In genomic region chr9:136885950-136886578, GRCh38 we compare ENCODE assay signal across 8 cellular contexts. TPM values are rescaled to one million over a fixed set of nuclear protein-coding genes. Genes with fewer than 3 reads are reported as not detected.
DNase-seq lines count a peak whose midpoint lies in the region; ATAC-seq and TF ChIP-seq lines count a peak whose summit lies in the region.

A gene with protein sequence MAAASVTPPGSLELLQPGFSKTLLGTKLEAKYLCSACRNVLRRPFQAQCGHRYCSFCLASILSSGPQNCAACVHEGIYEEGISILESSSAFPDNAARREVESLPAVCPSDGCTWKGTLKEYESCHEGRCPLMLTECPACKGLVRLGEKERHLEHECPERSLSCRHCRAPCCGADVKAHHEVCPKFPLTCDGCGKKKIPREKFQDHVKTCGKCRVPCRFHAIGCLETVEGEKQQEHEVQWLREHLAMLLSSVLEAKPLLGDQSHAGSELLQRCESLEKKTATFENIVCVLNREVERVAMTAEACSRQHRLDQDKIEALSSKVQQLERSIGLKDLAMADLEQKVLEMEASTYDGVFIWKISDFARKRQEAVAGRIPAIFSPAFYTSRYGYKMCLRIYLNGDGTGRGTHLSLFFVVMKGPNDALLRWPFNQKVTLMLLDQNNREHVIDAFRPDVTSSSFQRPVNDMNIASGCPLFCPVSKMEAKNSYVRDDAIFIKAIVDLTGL (plus strand): TSS chr9:136886516. CDS start chr9:136898741, 12,225 bp downstream.

- H3K4me3 ChIP-seq in HAP-1 = peak within 1 kb of the TSS; percentile 77
- peak within 1 kb of the TSS; percentile 85 for H3K4me3 ChIP-seq in MM.1S (ENCODE audit: low read length)
- peak within 1 kb of the TSS; percentile 78 for H3K4me3 ChIP-seq in fibroblast of villous mesenchyme (ENCODE audit: low read depth, low read length)
- peak within 1 kb of the TSS; percentile 96 for H3K4me3 ChIP-seq in neural cell (ENCODE audit: low read length)

- no peaks in the 10 kb centered on the region for H3K9me2 ChIP-seq in MM.1S (replicated peaks; ENCODE audit: insufficient read depth, low read length)
- no peaks in the 10 kb centered on the region for H3K9me2 ChIP-seq in neural cell (ENCODE audit: insufficient read depth, low read length)

- no peaks in the 10 kb centered on the region for H3K9me3 Mint-ChIP-seq in stimulated activated naive CD8-positive, alpha-beta T cell treated with anti-CD3 and anti-CD28 coated beads, Interleukin-15, amount 100 ng/mL, for 72 hours

- H3K27ac ChIP-seq in MM.1S (ENCODE audit: low read length) = peak within 1 kb of the TSS; percentile 48; the same call in 1 of the 2 replicates
- H3K27ac ChIP-seq in neural cell (ENCODE audit: low read length) = peak within 1 kb of the TSS; percentile 12

- no peaks in the 10 kb centered on the region for H3K27me3 Mint-ChIP-seq in stimulated activated naive CD8-positive, alpha-beta T cell treated with anti-CD3 and anti-CD28 coated beads, Interleukin-15, amount 100 ng/mL, for 72 hours

- H2AFZ ChIP-seq in MM.1S (ENCODE audit: low read length) (peak within 1 kb of the TSS; percentile 41; the same call in 1 of the 2 replicates), neural cell (ENCODE audit: low read depth, low read length) (peak within 1 kb of the TSS; percentile 60)

- peak within 1 kb of the TSS; percentile 98 to 100 for H3K4me3 Mint-ChIP-seq in stimulated activated naive CD8-positive, alpha-beta T cell treated with anti-CD3 and anti-CD28 coated beads, Interleukin-15, amount 100 ng/mL, for 72 hours

- no peaks in the 10 kb centered on the region for H3K9me3 ChIP-seq in HAP-1
- H3K9me3 ChIP-seq in MM.1S (replicated peaks; ENCODE audit: insufficient read depth, low read length) = no peaks in the 10 kb centered on the region
- H3K9me3 ChIP-seq in neural cell (ENCODE audit: low read length) = no peaks in the 10 kb centered on the region

- H4K20me1 ChIP-seq in MM.1S (ENCODE audit: insufficient read depth, low read length) (no peaks in the 10 kb centered on the region), neural cell (ENCODE audit: insufficient read depth) (no peaks in the 10 kb centered on the region)

- peak within 1 kb of the TSS; percentile 94 for H3K27ac Mint-ChIP-seq in stimulated activated naive CD8-positive, alpha-beta T cell treated with anti-CD3 and anti-CD28 coated beads, Interleukin-15, amount 100 ng/mL, for 72 hours

- H3K9ac ChIP-seq in MM.1S (ENCODE audit: low read length) = peak within 1 kb of the TSS; percentile 77
- peak within 1 kb of the TSS; percentile 69 for H3K9ac ChIP-seq in neural cell (ENCODE audit: low read length)

- TF ChIP-seq RAD21 in neural cell (conservative IDR thresholded peaks at IDR 0.05) = no peak

- H3K36me3 ChIP-seq in HAP-1 (replicated peaks) (peaks cover 9% of the 10 kb centered on the region), MM.1S (replicated peaks; ENCODE audit: insufficient read depth, low read length) (no peaks in the 10 kb centered on the region), neural cell (ENCODE audit: insufficient read depth, low read length) (no peaks in the 10 kb centered on the region)

- H3K4me1 Mint-ChIP-seq in stimulated activated naive CD8-positive, alpha-beta T cell treated with anti-CD3 and anti-CD28 coated beads, Interleukin-15, amount 100 ng/mL, for 72 hours = peaks cover 60% of the 10 kb centered on the region

- H3F3A ChIP-seq in MM.1S (ENCODE audit: insufficient read depth, low read length) (peaks cover 29% of the 10 kb centered on the region), neural cell (ENCODE audit: insufficient read depth, low read length, poor library complexity, severe bottlenecking) (no peaks in the 10 kb centered on the region)

- peak; percentile 98 for DNase-seq in G401 (ENCODE audit: low spot score)
- peak; percentile 92 to 98 for DNase-seq in HAP-1 (ENCODE audit: low spot score in 2 of 2)
- DNase-seq in MM.1S = peak; percentile 99
- peak; percentile 94 for DNase-seq in SHP77 treated with DMSO at 0.1 percent for 48 hours (lab: John Stamatoyannopoulos, UW)
- peak; percentile 99 for DNase-seq in activated effector memory CD4-positive, alpha-beta T cell treated with anti-CD3 and anti-CD28 coated beads, Interleukin-2, amount 50 U/mL, for 16 hours
- peak; percentile 99 for DNase-seq in fibroblast of villous mesenchyme (ENCODE audit: low read depth)
- DNase-seq in stimulated activated naive CD8-positive, alpha-beta T cell treated with anti-CD3 and anti-CD28 coated beads, Interleukin-15, amount 100 ng/mL, for 72 hours = peak; percentile 99

- peak; percentile 88 for ATAC-seq in stimulated activated naive CD8-positive, alpha-beta T cell treated with anti-CD3 and anti-CD28 coated beads, Interleukin-15, amount 100 ng/mL, for 72 hours

- in situ Hi-C loops in G401 (cut with HindIII; ENCODE audit: low sequenced_read_pairs) (loop anchor here (10.0 kb wide), 1 partner anchor 49 kb away; no protein-coding TSS in a partner anchor), HAP-1 (cut with MboI; ENCODE audit: low sequenced_read_pairs) (no loop called here)

- H3K27me3 ChIP-seq in HAP-1 (ENCODE audit: low read depth) (no peaks in the 10 kb centered on the region), MM.1S (replicated peaks; ENCODE audit: insufficient read depth, low read length) (no peaks in the 10 kb centered on the region), neural cell (ENCODE audit: insufficient read depth, low read depth, low read length) (no peaks in the 10 kb centered on the region)

- H3K4me2 ChIP-seq in MM.1S (ENCODE audit: low read depth, low read length) = peak within 1 kb of the TSS; percentile 73
- H3K4me2 ChIP-seq in neural cell (ENCODE audit: low read length) = peak within 1 kb of the TSS; percentile 62

- peaks cover 3% of the 10 kb centered on the region; the same call in 1 of the 2 replicates for H3K4me1 ChIP-seq in HAP-1
- peaks cover 20% of the 10 kb centered on the region for H3K4me1 ChIP-seq in MM.1S (ENCODE audit: low read length)

- no peak for TF ChIP-seq EP300 in neural cell (conservative IDR thresholded peaks at IDR 0.05; ENCODE audit: poor library complexity, severe bottlenecking)

- H3K79me2 ChIP-seq in MM.1S (ENCODE audit: low read length) (peaks cover 62% of the 10 kb centered on the region), neural cell (replicated peaks; ENCODE audit: insufficient read depth, low read length) (peaks cover 7% of the 10 kb centered on the region)

- TF ChIP-seq CTCF in MM.1S (IDR thresholded peaks at IDR 0.05; ENCODE audit: low read length) (no peak), fibroblast of villous mesenchyme (IDR thresholded peaks at IDR 0.05; ENCODE audit: insufficient read depth, low read depth, low read length) (no peak), neural cell (IDR thresholded peaks at IDR 0.05; ENCODE audit: poor library complexity, severe bottlenecking) (peak; percentile 55)

TF ChIP-seq in neural cell, 6 proteins besides CTCF, POLR2A, EP300 and RAD21:
- TF ChIP-seq TAF1 (IDR thresholded peaks at IDR 0.05; ENCODE audit: low read depth) (no peak), REST (IDR thresholded peaks at IDR 0.05; ENCODE audit: borderline replicate concordance) (no peak), POLR2AphosphoS5 (IDR thresholded peaks at IDR 0.05) (peak; percentile 51), MXI1 (conservative IDR thresholded peaks at IDR 0.05; ENCODE audit: poor library complexity, severe bottlenecking) (peak; percentile 90), SMC3 (conservative IDR thresholded peaks at IDR 0.05; ENCODE audit: poor library complexity) (peak; percentile 50), EZH2 (IDR thresholded peaks at IDR 0.05; ENCODE audit: borderline replicate concordance, insufficient read depth, low read length, poor library complexity, severe bottlenecking) (no peak)

RNA-seq across cellular contexts. Expression of the gene that starts here (rescaled TPM):
- 22.6 and 36.3 TPM in 2 replicates for total RNA-seq in G401 (2014; rRNA removed; shearing (Covaris generic))
- 11.0 and 16.8 TPM in 2 replicates for total RNA-seq in fibroblast of villous mesenchyme
- 14.6 and 21.5 TPM in 2 replicates for polyA plus RNA-seq in neural cell
- 12.2 and 14.1 TPM in 2 replicates for polyA minus RNA-seq in neural cell

Comparison
In these comparisons a context has a peak if more than half of its experiments do, and no peak if none do; other contexts are left out.
1. Peak in every context shown above with its lines: DNase-seq, ATAC-seq, H3K4me3 ChIP-seq and H3K27ac ChIP-seq.